ENCODE assay signal across 8 cellular contexts in the genomic region with DNA sequence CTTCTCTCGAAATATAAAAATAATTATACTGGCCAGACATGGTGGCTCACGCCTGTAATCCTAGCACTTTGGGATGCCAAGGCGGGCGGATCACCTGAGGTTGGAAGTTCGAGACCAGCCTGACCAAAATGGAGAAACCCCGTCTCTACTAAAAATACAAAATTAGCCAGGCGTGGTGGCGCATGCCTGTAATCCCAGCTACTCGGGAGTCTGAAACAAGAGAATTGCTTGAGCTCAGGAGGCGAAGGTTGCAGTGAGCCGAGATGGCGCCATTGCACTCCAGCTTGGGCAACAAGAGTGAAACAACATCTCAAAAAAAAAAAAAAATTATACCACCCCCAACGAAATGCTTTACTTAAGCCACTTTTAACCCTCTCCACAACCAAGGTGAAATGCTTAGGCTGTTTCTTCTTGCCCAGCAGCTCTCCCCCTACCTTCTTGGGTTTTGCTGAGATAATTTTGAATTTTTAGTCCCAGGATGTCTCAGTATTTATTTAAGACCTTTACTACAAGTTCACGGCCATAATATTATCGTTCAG. TPM values are rescaled to one million over a fixed set of nuclear protein-coding genes. Genes with fewer than 3 reads are reported as not detected.
DNase-seq lines count a peak whose midpoint lies in the region; ATAC-seq and TF ChIP-seq lines count a peak whose summit lies in the region.
"Not testable (repeated sequence)": the region's sequence is repeated elsewhere in the genome, so short reads cannot be mapped to it uniquely, and the experiment has no call there.

No MANE protein-coding gene starts in this region.

- not testable (repeated sequence) for TF ChIP-seq CTCF in DOHH2 (IDR thresholded peaks at IDR 0.05; ENCODE audit: low read depth, low read length, poor library complexity, severe bottlenecking); heart left ventricle (IDR thresholded peaks at IDR 0.05); mesothelial cell of epicardium (IDR thresholded peaks at IDR 0.05; ENCODE audit: unreplicated experiment); prostate gland (IDR thresholded peaks at IDR 0.05); tibial artery (IDR thresholded peaks at IDR 0.05)

- H3K4me2 ChIP-seq in DOHH2 (ENCODE audit: low read length), result peak overlapping the region; percentile 55

- peaks cover 35% of the 10 kb centered on the region for H3K36me3 ChIP-seq in DOHH2 (ENCODE audit: control insufficient read depth, low read length)
- peaks cover 0 to 31% (median 23%) of the 10 kb centered on the region in 9 donors for H3K36me3 ChIP-seq in heart left ventricle
- not testable (repeated sequence) for H3K36me3 ChIP-seq in prostate gland
- peaks cover 14 to 19% (median 15%) of the 10 kb centered on the region in 3 donors for H3K36me3 ChIP-seq in tibial artery

- H3K27ac ChIP-seq in DOHH2 (ENCODE audit: low read depth, low read length) (peak overlapping the region; percentile 48), heart left ventricle (peak overlapping the region in 8 of 12 donors; percentile 72 to 91 (median 82)), prostate gland (peak overlapping the region; percentile 79 to 83), tibial artery (peak overlapping the region in 1 of 2 donors; percentile 85)

- not testable (repeated sequence) for H3K9me3 Mint-ChIP-seq in central memory CD8-positive, alpha-beta T cell; mesothelial cell of epicardium

- ATAC-seq in central memory CD8-positive, alpha-beta T cell (replicated peaks; ENCODE audit: extremely low read depth, poor library complexity, severe bottlenecking); heart left ventricle: not testable (repeated sequence)

- peaks cover 31% of the 10 kb centered on the region for H3K36me3 Mint-ChIP-seq in central memory CD8-positive, alpha-beta T cell (ENCODE audit: insufficient read depth)
- H3K36me3 Mint-ChIP-seq in mesothelial cell of epicardium, result peaks cover 16% of the 10 kb centered on the region

- H3K27me3 ChIP-seq in DOHH2 (ENCODE audit: control insufficient read depth, low read length); heart left ventricle; prostate gland (replicated peaks; ENCODE audit: insufficient read depth); tibial artery: not testable (repeated sequence)

- not testable (repeated sequence) for H3K27me3 Mint-ChIP-seq in central memory CD8-positive, alpha-beta T cell; mesothelial cell of epicardium (ENCODE audit: low read depth)

- H4K20me1 ChIP-seq in DOHH2 (ENCODE audit: control insufficient read depth, insufficient read depth, low read depth, low read length), result not testable (repeated sequence)

- H3K79me2 ChIP-seq in DOHH2 (ENCODE audit: control insufficient read depth, low read length), result peaks cover 66% of the 10 kb centered on the region

- H3K4me1 Mint-ChIP-seq in central memory CD8-positive, alpha-beta T cell, result peaks cover 21% of the 10 kb centered on the region
- H3K4me1 Mint-ChIP-seq in mesothelial cell of epicardium, result peaks cover 10% of the 10 kb centered on the region

- intact Hi-C loops in heart left ventricle (cut with DNase I), result loop anchor here in 3 of 10 donors (5.0 kb wide), 1 partner anchor 64 kb away; a partner anchor contains a TSS
- intact Hi-C loops in prostate gland (cut with DNase I), result loop anchor here (2.0 kb wide), 1 partner anchor 64 kb away; a partner anchor contains a TSS
- intact Hi-C loops in tibial artery (cut with DNase I; ENCODE audit: low total_unique reads), result loop anchor here (10.0 kb wide), 1 partner anchor 1246 kb away; a partner anchor contains a TSS

- peak overlapping the region; percentile 86 for H3K4me3 Mint-ChIP-seq in central memory CD8-positive, alpha-beta T cell
- peak overlapping the region; percentile 94 for H3K4me3 Mint-ChIP-seq in mesothelial cell of epicardium

- peak; percentile 33 for DNase-seq in NCI-H69 (lab: John Stamatoyannopoulos, UW)
- peak; percentile 5 for DNase-seq in activated CD4-positive, CD25-positive, alpha-beta regulatory T cell treated with anti-CD3 and anti-CD28 coated beads, Interleukin-2, amount 50 U/mL, for 72 hours
- not testable (repeated sequence) for DNase-seq in central memory CD8-positive, alpha-beta T cell (ENCODE audit: low spot score in 2 of 2); heart left ventricle; mesothelial cell of epicardium (ENCODE audit: low spot score in 2 of 2, unreplicated experiment in 2 of 2); prostate gland (ENCODE audit: low spot score); tibial artery

- 83 to 87% (median 84%) methylated on average over 15 of the region's 15 CpGs for WGBS in heart left ventricle, 4 donors
- WGBS in prostate gland, result 75% methylated on average over 15 of the region's 15 CpGs

- peak overlapping the region; percentile 75 for H3K4me3 ChIP-seq in DOHH2 (ENCODE audit: low read length)
- peak overlapping the region in 9 of 12 donors; percentile 56 to 72 (median 64) for H3K4me3 ChIP-seq in heart left ventricle
- peak overlapping the region; percentile 40 to 52 for H3K4me3 ChIP-seq in prostate gland
- H3K4me3 ChIP-seq in tibial artery, result peak overlapping the region; percentile 59 to 64

- not testable (repeated sequence) for H3K9me3 ChIP-seq in DOHH2 (ENCODE audit: control insufficient read depth, insufficient read depth, low read length); heart left ventricle; prostate gland; tibial artery

- not testable (repeated sequence) for H3K9me2 ChIP-seq in DOHH2 (replicated peaks; ENCODE audit: control insufficient read depth, low read length)

- peaks cover 12% of the 10 kb centered on the region for H3F3A ChIP-seq in DOHH2 (ENCODE audit: control insufficient read depth, insufficient read depth)

- not testable (repeated sequence) for TF ChIP-seq POLR2A in heart left ventricle (IDR thresholded peaks at IDR 0.05); prostate gland (IDR thresholded peaks at IDR 0.05)

- H3K4me1 ChIP-seq in DOHH2 (ENCODE audit: control insufficient read depth, low read length), result peaks cover 12% of the 10 kb centered on the region
- H3K4me1 ChIP-seq in heart left ventricle, result peaks cover 0 to 30% (median 18%) of the 10 kb centered on the region in 12 donors
- not testable (repeated sequence) for H3K4me1 ChIP-seq in prostate gland (replicated peaks)
- peaks cover 0 to 28% (median 18%) of the 10 kb centered on the region in 4 donors for H3K4me1 ChIP-seq in tibial artery

- not testable (repeated sequence) for H3K27ac Mint-ChIP-seq in central memory CD8-positive, alpha-beta T cell (ENCODE audit: low read depth)
- peak overlapping the region; percentile 90 for H3K27ac Mint-ChIP-seq in mesothelial cell of epicardium

RNA-seq across cellular contexts. Expression of a gene that starts 8.0 kb away (rescaled TPM):
- total RNA-seq in heart left ventricle (10 to 100 TPM; 14.3 to 30.9 (median 22.1) TPM), mesothelial cell of epicardium (46.3 to 55.9 TPM (median 51.5 TPM) in 3 replicates), prostate gland (10 to 100 TPM; 48.7 to 55.6 TPM)
- 10 to 100 TPM; 25.0 to 27.8 TPM for polyA plus RNA-seq in heart left ventricle
